ENCODE assay signal across 8 cellular contexts in the genomic region with DNA sequence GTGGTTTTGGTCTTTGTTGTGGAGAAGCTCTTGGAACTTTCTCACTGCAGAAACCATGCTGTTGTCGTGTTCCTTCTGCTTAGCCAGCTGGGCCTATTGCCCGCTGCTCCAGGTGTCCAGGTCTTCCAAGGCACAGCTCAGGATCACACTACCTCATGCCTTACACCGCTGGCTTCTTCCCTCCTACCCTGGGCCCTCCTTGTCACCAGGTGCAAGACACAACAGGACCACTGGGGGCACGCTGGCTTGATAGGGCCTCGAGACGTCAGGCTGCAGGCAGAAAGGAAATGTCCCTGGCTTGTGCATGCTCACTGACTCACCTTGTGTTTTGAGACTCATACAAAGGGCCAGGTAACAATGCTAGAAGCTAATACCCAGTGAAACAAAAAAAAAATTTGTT. TPM values are rescaled to one million over a fixed set of nuclear protein-coding genes. Genes with fewer than 3 reads are reported as not detected.
DNase-seq lines count a peak whose midpoint lies in the region; ATAC-seq and TF ChIP-seq lines count a peak whose summit lies in the region.

No MANE protein-coding gene starts in this region.

- H3K36me3 ChIP-seq in CD4-positive, alpha-beta memory T cell (ENCODE audit: insufficient read depth, low read length): no peaks in the 10 kb centered on the region

- peaks cover 0 to 2% (median 0%) of the 10 kb centered on the region in 4 donors for H3K4me1 Mint-ChIP-seq in CD4-positive, alpha-beta memory T cell

- H3K27me3 Mint-ChIP-seq in CD4-positive, alpha-beta memory T cell: peaks cover 6 to 10% of the 10 kb centered on the region in 2 donors

- H3K4me3 Mint-ChIP-seq in CD4-positive, alpha-beta memory T cell: no peak overlapping the region

- H3K27me3 ChIP-seq in CD4-positive, alpha-beta memory T cell (ENCODE audit: insufficient read depth, low read length): peaks cover 5% of the 10 kb centered on the region

- CTCF ChIA-PET in GM10248 (lab: Yijun Ruan, JAX) (interaction anchor here (0.7 to 4.0 kb wide), 12 partner anchors 10 to 102 kb away, joined by 3 to 18 read pairs (median 4); no protein-coding TSS in a partner anchor), RWPE1 (lab: Yijun Ruan, JAX) (interaction anchor here (0.5 to 1.7 kb wide), 6 partner anchors 10 to 1307 kb away, joined by 3 to 7 read pairs (median 4); no protein-coding TSS in a partner anchor)
- CTCF ChIA-PET in CD4-positive, alpha-beta memory T cell (lab: Charles Lee; ENCODE audit: partially characterized antibody): interaction anchor here (1.2 to 1.7 kb wide), 4 partner anchors 8 to 352 kb away, joined by 3 to 5 read pairs (median 4); no protein-coding TSS in a partner anchor

- H3K4me1 ChIP-seq in CD4-positive, alpha-beta memory T cell (ENCODE audit: insufficient read depth, low read length): no peaks in the 10 kb centered on the region

- no peaks in the 10 kb centered on the region for H3K36me3 Mint-ChIP-seq in CD4-positive, alpha-beta memory T cell

- no peak overlapping the region for H3K27ac ChIP-seq in CD4-positive, alpha-beta memory T cell (ENCODE audit: low read depth, low read length)
- H3K27ac ChIP-seq in RWPE1: no peak overlapping the region

- H3K9me3 Mint-ChIP-seq in CD4-positive, alpha-beta memory T cell: no peaks in the 10 kb centered on the region

- H3K4me3 ChIP-seq in epithelial cell of proximal tubule (ENCODE audit: low read depth, low read length): no peak overlapping the region
- H3K4me3 ChIP-seq in CD4-positive, alpha-beta memory T cell (ENCODE audit: low read length in 2 of 2): no peak overlapping the region

- POLR2A ChIA-PET in GM10248 (lab: Yijun Ruan, JAX): no interaction called here
- POLR2A ChIA-PET in CD4-positive, alpha-beta memory T cell (lab: Charles Lee; ENCODE audit: partially characterized antibody): no interaction called here
- POLR2A ChIA-PET in RWPE1 (lab: Yijun Ruan, JAX; ENCODE audit: low non-redundant PET): no interaction called here

- peak; percentile 38 for DNase-seq in GM10248 (ENCODE audit: extremely low spot score)
- peak; percentile 38 for DNase-seq in HT1080 (ENCODE audit: low read depth)
- DNase-seq in epithelial cell of proximal tubule (ENCODE audit: low read depth): no peak
- DNase-seq in CD4-positive, alpha-beta memory T cell: no peak
- no peak for DNase-seq in RWPE1 (ENCODE audit: low spot score)
- no peak for DNase-seq in left colon
- DNase-seq in NCI-H226: no peak

- TF ChIP-seq CTCF in GM10248 (IDR thresholded peaks at IDR 0.05; ENCODE audit: control extremely low read depth, extremely low read depth, low read depth, missing control alignments) (peak; percentile 10), epithelial cell of proximal tubule (conservative IDR thresholded peaks at IDR 0.05; ENCODE audit: low read depth, low read length) (peak; percentile 21), RWPE1 (conservative IDR thresholded peaks at IDR 0.05; ENCODE audit: low read depth) (no peak)

- H3K9me3 ChIP-seq in CD4-positive, alpha-beta memory T cell (ENCODE audit: control insufficient read depth in 1 of 2, low read length in 2 of 2): no peaks in the 10 kb centered on the region

- ATAC-seq in GM19463 (IDR thresholded peaks at IDR 0.05; ENCODE audit: unreplicated experiment) (peak; percentile 92), left colon (no peak)

- no peak overlapping the region for H3K27ac Mint-ChIP-seq in CD4-positive, alpha-beta memory T cell

- intact Hi-C loops in CD4-positive, alpha-beta memory T cell (cut with micrococcal nuclease): no loop called here
- intact Hi-C loops in left colon (cut with DNase I, micrococcal nuclease): no loop called here

RNA-seq across cellular contexts. Expression of a gene that starts 32.3 kb away (rescaled TPM):
- 0.03 TPM in 1 of 2 replicates, not detected in the other for total RNA-seq in HT1080 (2014; rRNA removed; shearing (Covaris generic))
- polyA plus RNA-seq in HT1080 (2015; cell fraction: cytosol; rRNA removed): 0.17 and 0.24 TPM in 2 replicates
- 0.12 and 0.32 TPM in 2 replicates for polyA plus RNA-seq in HT1080 (2015; cell fraction: nucleus; rRNA removed)
- 0.29 and 0.63 TPM in 2 replicates for total RNA-seq in epithelial cell of proximal tubule
- total RNA-seq in CD4-positive, alpha-beta memory T cell: not detected
- not detected for polyA plus RNA-seq in CD4-positive, alpha-beta memory T cell
- total RNA-seq in left colon: not detected

RNA-seq across cellular contexts. Expression of a gene that starts 42.3 kb away (rescaled TPM):
- total RNA-seq in HT1080 (2014; rRNA removed; shearing (Covaris generic)): 22.7 and 34.1 TPM in 2 replicates
- polyA plus RNA-seq in HT1080 (2015; cell fraction: cytosol; rRNA removed): 5.2 and 7.0 TPM in 2 replicates
- 4.9 and 5.8 TPM in 2 replicates for polyA plus RNA-seq in HT1080 (2015; cell fraction: nucleus; rRNA removed)
- total RNA-seq in epithelial cell of proximal tubule (4.5 and 7.7 TPM in 2 replicates), left colon (1 to 10 TPM; 2.6 to 2.9 TPM)
- not detected for total RNA-seq in CD4-positive, alpha-beta memory T cell
- polyA plus RNA-seq in CD4-positive, alpha-beta memory T cell: not detected

Comparison
In these comparisons a context has a peak if more than half of its experiments do, and no peak if none do; other contexts are left out.
1. DNase-seq: peak in GM10248 (single experiment) and HT1080 (single experiment); none in epithelial cell of proximal tubule (single experiment), CD4-positive, alpha-beta memory T cell (0 of 5), RWPE1 (single experiment), left colon (0 of 2) and NCI-H226 (single experiment).